Comparison of ENCODE assay signal across 28 cellular contexts in genomic region chr13:54591540-54591939, GRCh38.
"Had no signal": no experiment of that assay in that cellular context is flagged by ENCODE, and none has a peak within 500 bp of the region (broad histone marks: within the 10 kb centered on the region; RNA-seq: fewer than 3 reads in every experiment).

No MANE protein-coding gene starts in this region.

- H3K36me3 ChIP-seq: stomach, suprapubic skin, thoracic aorta, thyroid gland, tibial artery, tibial nerve, transverse colon, upper lobe of left lung, upper lobe of right lung, uterus, vagina had no signal

- H3K4me1 Mint-ChIP-seq: stimulated activated effector memory CD8-positive, alpha-beta T cell treated with anti-CD3 and anti-CD28 coated beads, Interleukin-12 subunit alpha, Interleukin-12 subunit beta, amount 100 ng/mL, for 72 hours; stimulated activated memory B cell treated with anti-CD40 and anti-IgM and Interleukin-4, amounts not matched to agents 10 μg/mL and 1 μg/mL and 100 μg/mL, for 72 hours; stimulated activated naive B cell treated with anti-CD40 and anti-IgM and Interleukin-4, amounts not matched to agents 10 μg/mL and 1 μg/mL and 100 μg/mL, for 72 hours; stimulated activated naive CD8-positive, alpha-beta T cell treated with anti-CD3 and anti-CD28 coated beads, Interleukin-15, amount 100 ng/mL, for 72 hours had no signal

- DNase-seq: stimulated activated CD4-positive, alpha-beta T cell treated with anti-CD3 and anti-CD28 coated beads, Interleukin-2, amount 100 ng/mL, for 48 hours; stimulated activated CD4-positive, alpha-beta T cell treated with anti-CD3 and anti-CD28 coated beads, Interleukin-4, amount 100 ng/mL, for 1 hour; stimulated activated CD4-positive, alpha-beta T cell treated with anti-CD3 and anti-CD28 coated beads, Interleukin-4, amount 100 ng/mL, for 24 hours; stimulated activated CD4-positive, alpha-beta T cell treated with anti-CD3 and anti-CD28 coated beads, Interleukin-4, amount 100 ng/mL, for 4 hours; stimulated activated CD8-positive, alpha-beta memory T cell treated with anti-CD3 and anti-CD28 coated beads, Interleukin-4, amount 100 ng/mL, for 48 hours; stimulated activated naive B cell treated with anti-CD40 and anti-IgM and Interleukin-4, amounts not matched to agents 10 μg/mL and 1 μg/mL and 100 μg/mL, for 72 hours; stimulated activated naive CD4-positive, alpha-beta T cell; stimulated activated naive CD4-positive, alpha-beta T cell treated with Interleukin-2 at 50 U/mL for 16 hours; stimulated activated naive CD8-positive, alpha-beta T cell treated with anti-CD3 and anti-CD28 coated beads, Interleukin-15, amount 100 ng/mL, for 72 hours; stimulated activated naive CD8-positive, alpha-beta T cell treated with anti-CD3 and anti-CD28 coated beads, Interleukin-15, Interleukin-2, amounts not matched to agents 100 U/mL and 50 U/mL, for 24 hours; stomach; substantia nigra; testis; thyroid gland; tibial artery; transverse colon; trophoblast cell; upper lobe of left lung; upper lobe of right lung; uterus had no signal

- H3K36me3 Mint-ChIP-seq: stimulated activated effector memory CD8-positive, alpha-beta T cell treated with anti-CD3 and anti-CD28 coated beads, Interleukin-12 subunit alpha, Interleukin-12 subunit beta, amount 100 ng/mL, for 72 hours; stimulated activated memory B cell treated with anti-CD40 and anti-IgM and Interleukin-4, amounts not matched to agents 10 μg/mL and 1 μg/mL and 100 μg/mL, for 72 hours; stimulated activated naive B cell treated with anti-CD40 and anti-IgM and Interleukin-4, amounts not matched to agents 10 μg/mL and 1 μg/mL and 100 μg/mL, for 72 hours; type B pancreatic cell had no signal

- H3K27me3 Mint-ChIP-seq: stimulated activated memory B cell treated with anti-CD40 and anti-IgM and Interleukin-4, amounts not matched to agents 10 μg/mL and 1 μg/mL and 100 μg/mL, for 72 hours; stimulated activated naive B cell treated with anti-CD40 and anti-IgM and Interleukin-4, amounts not matched to agents 10 μg/mL and 1 μg/mL and 100 μg/mL, for 72 hours; stimulated activated naive CD8-positive, alpha-beta T cell treated with anti-CD3 and anti-CD28 coated beads, Interleukin-15, amount 100 ng/mL, for 72 hours; stimulated activated naive CD8-positive, alpha-beta T cell treated with anti-CD3 and anti-CD28 coated beads, Interleukin-15, Interleukin-2, amounts not matched to agents 100 ng/mL and 50 ng/mL, for 24 hours; type B pancreatic cell had no signal

- H3K27ac Mint-ChIP-seq: stimulated activated effector memory CD8-positive, alpha-beta T cell treated with anti-CD3 and anti-CD28 coated beads, Interleukin-12 subunit alpha, Interleukin-12 subunit beta, amount 100 ng/mL, for 72 hours; stimulated activated memory B cell treated with anti-CD40 and anti-IgM and Interleukin-4, amounts not matched to agents 10 μg/mL and 1 μg/mL and 100 μg/mL, for 72 hours; stimulated activated naive B cell treated with anti-CD40 and anti-IgM and Interleukin-4, amounts not matched to agents 10 μg/mL and 1 μg/mL and 100 μg/mL, for 72 hours; stimulated activated naive CD8-positive, alpha-beta T cell treated with anti-CD3 and anti-CD28 coated beads, Interleukin-15, amount 100 ng/mL, for 72 hours; stimulated activated naive CD8-positive, alpha-beta T cell treated with anti-CD3 and anti-CD28 coated beads, Interleukin-15, Interleukin-2, amounts not matched to agents 100 ng/mL and 50 ng/mL, for 24 hours; type B pancreatic cell had no signal

- H3K27me3 ChIP-seq: stomach, suprapubic skin, testis, thyroid gland, tibial artery, tibial nerve, transverse colon, upper lobe of left lung, upper lobe of right lung, uterus, vagina had no signal

- ATAC-seq: stimulated activated effector memory CD8-positive, alpha-beta T cell treated with anti-CD3 and anti-CD28 coated beads, Interleukin-12 subunit alpha, Interleukin-12 subunit beta, amount 100 ng/mL, for 72 hours; stimulated activated memory B cell treated with anti-CD40 and anti-IgM and Interleukin-4, amounts not matched to agents 10 μg/mL and 1 μg/mL and 100 μg/mL, for 72 hours; stimulated activated naive B cell treated with anti-CD40 and anti-IgM and Interleukin-4, amounts not matched to agents 10 μg/mL and 1 μg/mL and 100 μg/mL, for 72 hours; stimulated activated naive CD8-positive, alpha-beta T cell treated with anti-CD3 and anti-CD28 coated beads, Interleukin-15, amount 100 ng/mL, for 72 hours; stimulated activated naive CD8-positive, alpha-beta T cell treated with anti-CD3 and anti-CD28 coated beads, Interleukin-15, Interleukin-2, amounts not matched to agents 100 U/mL and 50 U/mL, for 24 hours; upper lobe of right lung had no signal

- H3K9me3 ChIP-seq: suprapubic skin, testis, thoracic aorta, thyroid gland, tibial artery, tibial nerve, upper lobe of left lung, upper lobe of right lung, uterus, vagina had no signal

- H3K4me3 Mint-ChIP-seq: stimulated activated effector memory CD8-positive, alpha-beta T cell treated with anti-CD3 and anti-CD28 coated beads, Interleukin-12 subunit alpha, Interleukin-12 subunit beta, amount 100 ng/mL, for 72 hours; stimulated activated memory B cell treated with anti-CD40 and anti-IgM and Interleukin-4, amounts not matched to agents 10 μg/mL and 1 μg/mL and 100 μg/mL, for 72 hours; stimulated activated naive B cell treated with anti-CD40 and anti-IgM and Interleukin-4, amounts not matched to agents 10 μg/mL and 1 μg/mL and 100 μg/mL, for 72 hours; stimulated activated naive CD8-positive, alpha-beta T cell treated with anti-CD3 and anti-CD28 coated beads, Interleukin-15, amount 100 ng/mL, for 72 hours; stimulated activated naive CD8-positive, alpha-beta T cell treated with anti-CD3 and anti-CD28 coated beads, Interleukin-15, Interleukin-2, amounts not matched to agents 100 ng/mL and 50 ng/mL, for 24 hours; type B pancreatic cell had no signal

- H3K4me3 ChIP-seq: stomach, suprapubic skin, testis, thoracic aorta, thyroid gland, tibial artery, tibial nerve, transverse colon, upper lobe of left lung, upper lobe of right lung, uterus, vagina had no signal

- H3K4me1 ChIP-seq: stomach, suprapubic skin, testis, thyroid gland, tibial artery, tibial nerve, transverse colon, upper lobe of left lung, upper lobe of right lung, uterus, vagina had no signal
